Comparison of ENCODE assay signal across 1 cellular context in genomic region chr17:42660692-42661345, GRCh38.
TF ChIP-seq lines count a peak whose summit lies in the region.

No MANE protein-coding gene starts in this region.

TF ChIP-seq in endothelial cell of umbilical vein, 7 proteins besides CTCF, POLR2A, EP300 and RAD21 (continued from another document):
- TF ChIP-seq GATA2 (IDR thresholded peaks at IDR 0.05; ENCODE audit: insufficient read depth, insufficient read length, low read depth, low read length) (peak; percentile 92), FOS (IDR thresholded peaks at IDR 0.05; ENCODE audit: borderline replicate concordance, insufficient read depth, low read length) (peak; percentile 91), MAX (IDR thresholded peaks at IDR 0.05; ENCODE audit: insufficient read depth, insufficient read length) (no peak), EZH2 (IDR thresholded peaks at IDR 0.05; ENCODE audit: borderline replicate concordance, low read depth, low read length, severe bottlenecking) (no peak), JUN (IDR thresholded peaks at IDR 0.05; ENCODE audit: borderline replicate concordance, insufficient read depth, insufficient read length, low read depth) (peak; percentile 73), MYC (IDR thresholded peaks at IDR 0.05; ENCODE audit: low read depth, low read length) (no peak)
TF ChIP-seq in endothelial cell of umbilical vein: peak in this region for 3.
